In genomic region chr9:126671381-126671831, GRCh38 we compare ENCODE assay signal across 12 cellular contexts. TPM values are rescaled to one million over a fixed set of nuclear protein-coding genes. Genes with fewer than 3 reads are reported as not detected.
DNase-seq lines count a peak whose midpoint lies in the region; ATAC-seq and TF ChIP-seq lines count a peak whose summit lies in the region.
"Had no signal": no experiment of that assay in that cellular context is flagged by ENCODE, and none has a peak within 500 bp of the region (broad histone marks: within the 10 kb centered on the region; RNA-seq: fewer than 3 reads in every experiment).

No MANE protein-coding gene starts in this region.

- intact Hi-C loops in dorsolateral prefrontal cortex (cut with DNase I) = no loop called here

- TF ChIP-seq CTCF in WERI-Rb-1 (IDR thresholded peaks at IDR 0.05; ENCODE audit: low read depth, low read length) (no peak), dorsolateral prefrontal cortex (IDR thresholded peaks at IDR 0.05 in 54 of 56, conservative IDR thresholded peaks at IDR 0.05 in 2 of 56; ENCODE audit: low read depth in 1 of 56, partially characterized antibody in 56 of 56) (no peak)

- H3K4me3 ChIP-seq in H7 (ENCODE audit: insufficient read depth, low read depth, low read length) (no peak overlapping the region), WERI-Rb-1 (ENCODE audit: low read depth, low read length) (no peak overlapping the region), dorsolateral prefrontal cortex (peak overlapping the region in 1 of 59 donors; percentile 18)
- H3K4me3 ChIP-seq: PC-9 had no signal

- ATAC-seq in HG03521 (IDR thresholded peaks at IDR 0.05; ENCODE audit: unreplicated experiment) = no peak

- H3K36me3 ChIP-seq in H7 (replicated peaks; ENCODE audit: control insufficient read depth, insufficient read depth, low read length) = no peaks in the 10 kb centered on the region
- H3K36me3 ChIP-seq in WERI-Rb-1 = no peaks in the 10 kb centered on the region

- peak overlapping the region; percentile 34 for H3K27ac ChIP-seq in WERI-Rb-1
- no peak overlapping the region for H3K27ac ChIP-seq in dorsolateral prefrontal cortex
- H3K27ac ChIP-seq: PC-9 had no signal

- DNase-seq in COLO668 (lab: John Stamatoyannopoulos, UW; ENCODE audit: unreplicated experiment) (peak; percentile 53), H7 (peak; percentile 78), WERI-Rb-1 (peak; percentile 65), left kidney (ENCODE audit: low read depth, low spot score) (peak; percentile 59), hypothalamus (lab: John Stamatoyannopoulos, UW) (no peak), dorsolateral prefrontal cortex (no peak)
- DNase-seq: activated CD4-positive, alpha-beta T cell treated with anti-CD3 and anti-CD28 coated beads, Interleukin-2, amount 50 U/mL, for 48 hours; activated naive CD8-positive, alpha-beta T cell treated with anti-CD3 and anti-CD28 coated beads, Interleukin-2, amount 10 ng/mL, durations not matched to agents 7 days and 5 days; effector CD8-positive, alpha-beta T cell; NCI-H345 had no signal

- H3K27me3 ChIP-seq in H7 (ENCODE audit: control insufficient read depth, insufficient read depth, low read length) (peaks cover 34% of the 10 kb centered on the region), WERI-Rb-1 (ENCODE audit: insufficient read depth, low read depth, severe bottlenecking) (no peaks in the 10 kb centered on the region), dorsolateral prefrontal cortex (peaks cover 0 to 77% (median 34%) of the 10 kb centered on the region in 45 donors)

- no peaks in the 10 kb centered on the region for H3K9me3 ChIP-seq in WERI-Rb-1 (ENCODE audit: severe bottlenecking)

RNA-seq across cellular contexts. Expression of gene LMX1B, which starts 57.7 kb away (rescaled TPM):
- total RNA-seq in H7 (2014; rRNA removed; shearing (Covaris generic)) = 8.7 and 16.7 TPM in 2 replicates
- total RNA-seq in dorsolateral prefrontal cortex = under 1 TPM in 12 of 120 experiments, not detected in 108; 0.06 to 0.70 (median 0.18) TPM
- total RNA-seq: activated naive CD8-positive, alpha-beta T cell treated with anti-CD3 and anti-CD28 coated beads, Interleukin-2, amount 10 ng/mL, durations not matched to agents 7 days and 5 days; PC-9 had no signal

Comparison
In these comparisons a context has a peak if more than half of its experiments do, and no peak if none do; other contexts are left out.
1. DNase-seq: peak in COLO668 (single experiment), H7 (single experiment), WERI-Rb-1 (single experiment) and left kidney (single experiment); none in hypothalamus (0 of 51) and dorsolateral prefrontal cortex (0 of 10).